Comparison of ENCODE assay signal across 13 cellular contexts in the genomic region with DNA sequence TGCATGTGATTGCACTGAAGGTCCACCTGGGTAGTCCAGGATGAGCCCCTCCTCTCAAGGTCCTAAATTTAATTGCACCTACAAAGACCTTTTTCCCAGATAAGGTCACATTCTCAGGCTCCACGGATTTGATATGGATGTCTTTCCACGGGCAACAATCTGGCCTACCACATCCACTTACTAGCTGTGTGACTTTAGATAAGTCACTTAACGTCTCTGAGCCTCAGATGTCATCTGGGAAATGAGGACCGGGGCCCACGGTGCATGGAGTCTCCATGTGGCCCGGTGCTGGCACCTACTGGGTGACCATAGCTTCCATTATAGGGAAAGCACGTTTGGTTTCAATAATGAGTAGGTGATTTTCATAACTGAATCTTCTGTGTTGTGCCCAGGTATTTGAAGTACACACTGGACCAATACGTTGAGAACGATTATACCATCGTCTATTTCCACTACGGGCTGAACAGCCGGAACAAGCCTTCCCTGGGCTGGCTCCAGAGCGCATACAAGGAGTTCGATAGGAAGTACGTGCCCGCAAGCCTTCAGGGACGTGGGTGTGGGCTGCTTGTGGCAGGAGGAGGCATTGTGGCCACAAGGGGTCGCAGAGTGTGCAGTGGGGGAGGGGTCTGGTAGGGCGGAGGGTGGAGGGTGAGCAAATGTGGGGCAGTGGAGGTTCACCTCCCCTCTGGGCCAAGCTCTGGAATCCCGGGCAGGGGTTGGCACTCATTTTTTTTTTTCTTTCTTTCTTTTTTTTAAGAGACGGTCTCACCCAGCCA. TPM values are rescaled to one million over a fixed set of nuclear protein-coding genes. Genes with fewer than 3 reads are reported as not detected.
DNase-seq lines count a peak whose midpoint lies in the region; ATAC-seq and TF ChIP-seq lines count a peak whose summit lies in the region.
"Had no signal": no experiment of that assay in that cellular context is flagged by ENCODE, and none has a peak within 500 bp of the region (broad histone marks: within the 10 kb centered on the region; RNA-seq: fewer than 3 reads in every experiment).

No MANE protein-coding gene starts in this region.

- H3K9me3 ChIP-seq in Karpas-422 (ENCODE audit: low read length): no peaks in the 10 kb centered on the region

- H3K27ac ChIP-seq in Karpas-422 (ENCODE audit: low read length) (no peak overlapping the region), caudate nucleus (ENCODE audit: low read depth, low read length) (no peak overlapping the region)

- no peaks in the 10 kb centered on the region for H3K27me3 ChIP-seq in Karpas-422 (ENCODE audit: low read length)

- H3K4me3 Mint-ChIP-seq in chondrocyte (ENCODE audit: unreplicated experiment): no peak overlapping the region
- H3K4me3 Mint-ChIP-seq: effector memory CD8-positive, alpha-beta T cell; stimulated activated memory B cell treated with anti-CD40 and anti-IgM and Interleukin-4, amounts not matched to agents 10 μg/mL and 1 μg/mL and 100 μg/mL, for 72 hours had no signal

- no peaks in the 10 kb centered on the region for H3K36me3 ChIP-seq in Karpas-422 (ENCODE audit: insufficient read depth, low read length)

- H3K4me1 Mint-ChIP-seq in chondrocyte (ENCODE audit: low read depth): no peaks in the 10 kb centered on the region
- H3K4me1 Mint-ChIP-seq: stimulated activated memory B cell treated with anti-CD40 and anti-IgM and Interleukin-4, amounts not matched to agents 10 μg/mL and 1 μg/mL and 100 μg/mL, for 72 hours had no signal

- no peak overlapping the region for H3K4me2 ChIP-seq in Karpas-422 (ENCODE audit: low read depth, low read length, poor library complexity, severe bottlenecking)

- H3K27me3 Mint-ChIP-seq in chondrocyte (ENCODE audit: low read depth): peaks cover 31% of the 10 kb centered on the region

- no peaks in the 10 kb centered on the region for H3K79me2 ChIP-seq in Karpas-422 (ENCODE audit: low read length)

- H2AFZ ChIP-seq in Karpas-422 (ENCODE audit: low read length): no peak overlapping the region

- no peak overlapping the region for H3K9ac ChIP-seq in Karpas-422 (ENCODE audit: low read length)

- H3K9me2 ChIP-seq in Karpas-422 (replicated peaks; ENCODE audit: insufficient read depth, low read length): no peaks in the 10 kb centered on the region

- TF ChIP-seq CTCF in chondrocyte (IDR thresholded peaks at IDR 0.05): peak; percentile 64

- H3K36me3 Mint-ChIP-seq in chondrocyte (ENCODE audit: low read depth): peaks cover 2% of the 10 kb centered on the region
- H3K36me3 Mint-ChIP-seq: activated naive CD4-positive, alpha-beta T cell treated with anti-CD3 and anti-CD28 coated beads, Interleukin-2, amount 50 U/mL, for 72 hours; stimulated activated memory B cell treated with anti-CD40 and anti-IgM and Interleukin-4, amounts not matched to agents 10 μg/mL and 1 μg/mL and 100 μg/mL, for 72 hours had no signal

- no peak for ATAC-seq in HG02970 (IDR thresholded peaks at IDR 0.05; ENCODE audit: low FRiP score, unreplicated experiment)
- ATAC-seq: activated naive CD4-positive, alpha-beta T cell treated with anti-CD3 and anti-CD28 coated beads, Interleukin-2, amount 50 U/mL, for 72 hours; effector memory CD8-positive, alpha-beta T cell; stimulated activated memory B cell treated with anti-CD40 and anti-IgM and Interleukin-4, amounts not matched to agents 10 μg/mL and 1 μg/mL and 100 μg/mL, for 72 hours had no signal

- H3K4me3 ChIP-seq in Karpas-422 (ENCODE audit: low read length): no peak overlapping the region

- DNase-seq in NCI-H82 (lab: John Stamatoyannopoulos, UW): peak; percentile 66
- DNase-seq in NCI-H82 treated with DMSO at 0.1 percent for 48 hours (lab: John Stamatoyannopoulos, UW; ENCODE audit: unreplicated experiment): no peak
- DNase-seq in Karpas-422: peak; percentile 43
- no peak for DNase-seq in chondrocyte (ENCODE audit: low spot score)
- peak; percentile 25 for DNase-seq in retina
- no peak for DNase-seq in caudate nucleus (lab: John Stamatoyannopoulos, UW)
- no peak for DNase-seq in DMS53 treated with DMSO at 0.1 percent for 48 hours (lab: John Stamatoyannopoulos, UW; ENCODE audit: unreplicated experiment)
- DNase-seq: 8988T; effector memory CD8-positive, alpha-beta T cell; NCI-H187 treated with DMSO at 0.1 percent for 48 hours had no signal

- H3K27ac Mint-ChIP-seq in chondrocyte (ENCODE audit: unreplicated experiment): no peak overlapping the region
- H3K27ac Mint-ChIP-seq: activated naive CD4-positive, alpha-beta T cell treated with anti-CD3 and anti-CD28 coated beads, Interleukin-2, amount 50 U/mL, for 72 hours; stimulated activated memory B cell treated with anti-CD40 and anti-IgM and Interleukin-4, amounts not matched to agents 10 μg/mL and 1 μg/mL and 100 μg/mL, for 72 hours had no signal

- no peaks in the 10 kb centered on the region for H3K9me3 Mint-ChIP-seq in chondrocyte (ENCODE audit: low read depth)
- H3K9me3 Mint-ChIP-seq: activated naive CD4-positive, alpha-beta T cell treated with anti-CD3 and anti-CD28 coated beads, Interleukin-2, amount 50 U/mL, for 72 hours; effector memory CD8-positive, alpha-beta T cell; stimulated activated memory B cell treated with anti-CD40 and anti-IgM and Interleukin-4, amounts not matched to agents 10 μg/mL and 1 μg/mL and 100 μg/mL, for 72 hours had no signal

- H4K20me1 ChIP-seq in Karpas-422 (ENCODE audit: insufficient read depth, low read depth, low read length): no peaks in the 10 kb centered on the region

- H3K4me1 ChIP-seq in Karpas-422 (ENCODE audit: low read length): no peaks in the 10 kb centered on the region

RNA-seq across cellular contexts. Expression of gene ARHGAP8, which starts 55.7 kb away (rescaled TPM):
- total RNA-seq in Karpas-422 (2014; rRNA removed; shearing (Covaris generic); ENCODE audit: low replicate concordance): not detected in 2 replicates
- 0.25 to 0.58 TPM (median 0.51 TPM) in 3 replicates for total RNA-seq in chondrocyte

Comparison
In these comparisons a context has a peak if more than half of its experiments do, and no peak if none do; other contexts are left out.
1. DNase-seq: peak in NCI-H82 (single experiment), Karpas-422 (single experiment) and retina (single experiment); none in NCI-H82 treated with DMSO at 0.1 percent for 48 hours (single experiment), chondrocyte (single experiment), caudate nucleus (0 of 61) and DMS53 treated with DMSO at 0.1 percent for 48 hours (single experiment).